Comparison of ENCODE assay signal across 1 cellular context in genomic region chr2:46339676-46340459, GRCh38.
TF ChIP-seq lines count a peak whose summit lies in the region.

No MANE protein-coding gene starts in this region.

TF ChIP-seq in HepG2, 621 proteins besides CTCF, POLR2A, EP300 and RAD21 (continued from another document):
- TF ChIP-seq HNF1A (IDR thresholded peaks at IDR 0.05; ENCODE audit: low read depth) = no peak
- TF ChIP-seq HNF1A (CRISPR knock-in tag; IDR thresholded peaks at IDR 0.05; ENCODE audit: borderline replicate concordance) = 0 out of 2 replicates have a peak, but pooled peaks have one; percentile 35
- no peak for TF ChIP-seq NR2F2 (IDR thresholded peaks at IDR 0.05; ENCODE audit: borderline replicate concordance, low read depth)
- TF ChIP-seq, protein P1, sequence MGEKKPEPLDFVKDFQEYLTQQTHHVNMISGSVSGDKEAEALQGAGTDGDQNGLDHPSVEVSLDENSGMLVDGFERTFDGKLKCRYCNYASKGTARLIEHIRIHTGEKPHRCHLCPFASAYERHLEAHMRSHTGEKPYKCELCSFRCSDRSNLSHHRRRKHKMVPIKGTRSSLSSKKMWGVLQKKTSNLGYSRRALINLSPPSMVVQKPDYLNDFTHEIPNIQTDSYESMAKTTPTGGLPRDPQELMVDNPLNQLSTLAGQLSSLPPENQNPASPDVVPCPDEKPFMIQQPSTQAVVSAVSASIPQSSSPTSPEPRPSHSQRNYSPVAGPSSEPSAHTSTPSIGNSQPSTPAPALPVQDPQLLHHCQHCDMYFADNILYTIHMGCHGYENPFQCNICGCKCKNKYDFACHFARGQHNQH (CRISPR knock-in tag; IDR thresholded peaks at IDR 0.05) = peak; percentile 61; the same call in 1 of the 2 replicates
- peak; percentile 67 for TF ChIP-seq ZMYM4 (CRISPR knock-in tag; IDR thresholded peaks at IDR 0.05)
- TF ChIP-seq ZBTB38 (CRISPR knock-in tag; IDR thresholded peaks at IDR 0.05) = peak; percentile 74; the same call in 1 of the 2 replicates
- no peak for TF ChIP-seq FOXA1 (IDR thresholded peaks at IDR 0.05)
- peak; percentile 62 for TF ChIP-seq FOXA1 (CRISPR knock-in tag; IDR thresholded peaks at IDR 0.05)
- TF ChIP-seq ARNT2 (CRISPR knock-in tag; IDR thresholded peaks at IDR 0.05; ENCODE audit: low read depth) = 0 out of 2 replicates have a peak, but pooled peaks have one; percentile 42
- peak; percentile 26; the same call in 1 of the 2 replicates for TF ChIP-seq HDAC2 (CRISPR knock-in tag; IDR thresholded peaks at IDR 0.05)
- TF ChIP-seq, protein P2, sequence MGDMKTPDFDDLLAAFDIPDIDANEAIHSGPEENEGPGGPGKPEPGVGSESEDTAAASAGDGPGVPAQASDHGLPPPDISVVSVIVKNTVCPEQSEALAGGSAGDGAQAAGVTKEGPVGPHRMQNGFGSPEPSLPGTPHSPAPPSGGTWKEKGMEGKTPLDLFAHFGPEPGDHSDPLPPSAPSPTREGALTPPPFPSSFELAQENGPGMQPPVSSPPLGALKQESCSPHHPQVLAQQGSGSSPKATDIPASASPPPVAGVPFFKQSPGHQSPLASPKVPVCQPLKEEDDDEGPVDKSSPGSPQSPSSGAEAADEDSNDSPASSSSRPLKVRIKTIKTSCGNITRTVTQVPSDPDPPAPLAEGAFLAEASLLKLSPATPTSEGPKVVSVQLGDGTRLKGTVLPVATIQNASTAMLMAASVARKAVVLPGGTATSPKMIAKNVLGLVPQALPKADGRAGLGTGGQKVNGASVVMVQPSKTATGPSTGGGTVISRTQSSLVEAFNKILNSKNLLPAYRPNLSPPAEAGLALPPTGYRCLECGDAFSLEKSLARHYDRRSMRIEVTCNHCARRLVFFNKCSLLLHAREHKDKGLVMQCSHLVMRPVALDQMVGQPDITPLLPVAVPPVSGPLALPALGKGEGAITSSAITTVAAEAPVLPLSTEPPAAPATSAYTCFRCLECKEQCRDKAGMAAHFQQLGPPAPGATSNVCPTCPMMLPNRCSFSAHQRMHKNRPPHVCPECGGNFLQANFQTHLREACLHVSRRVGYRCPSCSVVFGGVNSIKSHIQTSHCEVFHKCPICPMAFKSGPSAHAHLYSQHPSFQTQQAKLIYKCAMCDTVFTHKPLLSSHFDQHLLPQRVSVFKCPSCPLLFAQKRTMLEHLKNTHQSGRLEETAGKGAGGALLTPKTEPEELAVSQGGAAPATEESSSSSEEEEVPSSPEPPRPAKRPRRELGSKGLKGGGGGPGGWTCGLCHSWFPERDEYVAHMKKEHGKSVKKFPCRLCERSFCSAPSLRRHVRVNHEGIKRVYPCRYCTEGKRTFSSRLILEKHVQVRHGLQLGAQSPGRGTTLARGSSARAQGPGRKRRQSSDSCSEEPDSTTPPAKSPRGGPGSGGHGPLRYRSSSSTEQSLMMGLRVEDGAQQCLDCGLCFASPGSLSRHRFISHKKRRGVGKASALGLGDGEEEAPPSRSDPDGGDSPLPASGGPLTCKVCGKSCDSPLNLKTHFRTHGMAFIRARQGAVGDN (CRISPR knock-in tag; IDR thresholded peaks at IDR 0.05) = peak; percentile 52
- no peak for TF ChIP-seq ZNF776 (CRISPR knock-in tag; IDR thresholded peaks at IDR 0.05)
- TF ChIP-seq NFATC3 (CRISPR knock-in tag; IDR thresholded peaks at IDR 0.05) = 0 out of 2 replicates have a peak, but pooled peaks have one; percentile 31
- TF ChIP-seq FOXA3 (CRISPR knock-in tag; IDR thresholded peaks at IDR 0.05) = peak; percentile 34; the same call in 1 of the 2 replicates
- no peak for TF ChIP-seq ZNF550 (CRISPR knock-in tag; IDR thresholded peaks at IDR 0.05; ENCODE audit: borderline replicate concordance)
- TF ChIP-seq CEBPG (CRISPR knock-in tag; IDR thresholded peaks at IDR 0.05) = peak; percentile 55; the same call in 1 of the 2 replicates
- TF ChIP-seq RELA (CRISPR knock-in tag; IDR thresholded peaks at IDR 0.05) = no peak
- TF ChIP-seq ZNF547 (CRISPR knock-in tag; IDR thresholded peaks at IDR 0.05) = 0 out of 2 replicates have a peak, but pooled peaks have one; percentile 23
- no peak for TF ChIP-seq ATF7 (IDR thresholded peaks at IDR 0.05)
- no peak for TF ChIP-seq ATF7 (CRISPR knock-in tag; IDR thresholded peaks at IDR 0.05)
- TF ChIP-seq CSRNP2 (CRISPR knock-in tag; conservative IDR thresholded peaks at IDR 0.05; ENCODE audit: low read depth) = no peak
- TF ChIP-seq, protein P3, sequence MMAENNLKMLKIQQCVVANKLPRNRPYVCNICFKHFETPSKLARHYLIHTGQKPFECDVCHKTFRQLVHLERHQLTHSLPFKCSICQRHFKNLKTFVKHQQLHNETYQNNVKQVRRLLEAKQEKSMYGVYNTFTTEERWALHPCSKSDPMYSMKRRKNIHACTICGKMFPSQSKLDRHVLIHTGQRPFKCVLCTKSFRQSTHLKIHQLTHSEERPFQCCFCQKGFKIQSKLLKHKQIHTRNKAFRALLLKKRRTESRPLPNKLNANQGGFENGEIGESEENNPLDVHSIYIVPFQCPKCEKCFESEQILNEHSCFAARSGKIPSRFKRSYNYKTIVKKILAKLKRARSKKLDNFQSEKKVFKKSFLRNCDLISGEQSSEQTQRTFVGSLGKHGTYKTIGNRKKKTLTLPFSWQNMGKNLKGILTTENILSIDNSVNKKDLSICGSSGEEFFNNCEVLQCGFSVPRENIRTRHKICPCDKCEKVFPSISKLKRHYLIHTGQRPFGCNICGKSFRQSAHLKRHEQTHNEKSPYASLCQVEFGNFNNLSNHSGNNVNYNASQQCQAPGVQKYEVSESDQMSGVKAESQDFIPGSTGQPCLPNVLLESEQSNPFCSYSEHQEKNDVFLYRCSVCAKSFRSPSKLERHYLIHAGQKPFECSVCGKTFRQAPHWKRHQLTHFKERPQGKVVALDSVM (CRISPR knock-in tag; IDR thresholded peaks at IDR 0.05) = peak; percentile 88
- no peak for TF ChIP-seq ZNF282 (IDR thresholded peaks at IDR 0.05; ENCODE audit: partially characterized antibody)
- TF ChIP-seq PAXIP1 (CRISPR knock-in tag; conservative IDR thresholded peaks at IDR 0.05) = peak; percentile 32; the same call in 1 of the 2 replicates
- peak; percentile 96 for TF ChIP-seq BCL6 (CRISPR knock-in tag; IDR thresholded peaks at IDR 0.05)
- peak; percentile 97 for TF ChIP-seq ZFAT (CRISPR knock-in tag; conservative IDR thresholded peaks at IDR 0.05)
- peak; percentile 58; the same call in 1 of the 2 replicates for TF ChIP-seq ZSCAN9 (CRISPR knock-in tag; IDR thresholded peaks at IDR 0.05; ENCODE audit: borderline replicate concordance)
- TF ChIP-seq ZZZ3 (CRISPR knock-in tag; IDR thresholded peaks at IDR 0.05; ENCODE audit: borderline replicate concordance) = peak; percentile 56; the same call in 1 of the 2 replicates
- peak; percentile 64; the same call in 1 of the 2 replicates for TF ChIP-seq MYC (CRISPR knock-in tag; IDR thresholded peaks at IDR 0.05; ENCODE audit: borderline replicate concordance)
- TF ChIP-seq FOXP4 (CRISPR knock-in tag; IDR thresholded peaks at IDR 0.05) = peak; percentile 27; the same call in 1 of the 2 replicates
- TF ChIP-seq ARID5B (CRISPR knock-in tag; IDR thresholded peaks at IDR 0.05) = peak; percentile 56; the same call in 1 of the 2 replicates
- TF ChIP-seq TBX2 (CRISPR knock-in tag; IDR thresholded peaks at IDR 0.05; ENCODE audit: borderline replicate concordance) = no peak
- TF ChIP-seq SAP130 (CRISPR knock-in tag; IDR thresholded peaks at IDR 0.05; ENCODE audit: low read depth) = peak; percentile 53; the same call in 1 of the 2 replicates
